ENCODE assay signal across 23 cellular contexts in genomic region chr3:58370407-58370806, GRCh38.
"Had no signal": no experiment of that assay in that cellular context is flagged by ENCODE, and none has a peak within 500 bp of the region (broad histone marks: within the 10 kb centered on the region; RNA-seq: fewer than 3 reads in every experiment).

No MANE protein-coding gene starts in this region.

- DNase-seq: Karpas-422, KG1, MG63, NCI-H1092, NCI-H1105 treated with DMSO at 0.1 percent for 48 hours, NCI-H1417 treated with DMSO at 0.1 percent for 48 hours, NCI-H146, NCI-H187, NCI-H2029, NCI-H2081 treated with DMSO at 0.1 percent for 48 hours, NCI-H226, NCI-H446, NCI-H510A, NCI-H524 treated with DMSO at 0.1 percent for 48 hours, NCI-H69, NCI-H774, Right ventricle myocardium superior, RPMI8226, SIG-M5 had no signal

- H3K27me3 ChIP-seq: MG63, SJSA1 had no signal

- H3K4me1 ChIP-seq: SJSA1 had no signal

- FAIRE-seq: HTR-8/SVneo, RCC 7860 had no signal

- H3K27ac ChIP-seq: SJSA1, SK-N-MC had no signal

- H3K9me3 ChIP-seq: MG63, SJSA1 had no signal

- H3K36me3 ChIP-seq: MG63, SJSA1 had no signal

- H3K4me3 ChIP-seq: MG63, SJSA1, SK-N-MC had no signal
